8 cellular contexts compared by ENCODE assay signal in the genomic region with DNA sequence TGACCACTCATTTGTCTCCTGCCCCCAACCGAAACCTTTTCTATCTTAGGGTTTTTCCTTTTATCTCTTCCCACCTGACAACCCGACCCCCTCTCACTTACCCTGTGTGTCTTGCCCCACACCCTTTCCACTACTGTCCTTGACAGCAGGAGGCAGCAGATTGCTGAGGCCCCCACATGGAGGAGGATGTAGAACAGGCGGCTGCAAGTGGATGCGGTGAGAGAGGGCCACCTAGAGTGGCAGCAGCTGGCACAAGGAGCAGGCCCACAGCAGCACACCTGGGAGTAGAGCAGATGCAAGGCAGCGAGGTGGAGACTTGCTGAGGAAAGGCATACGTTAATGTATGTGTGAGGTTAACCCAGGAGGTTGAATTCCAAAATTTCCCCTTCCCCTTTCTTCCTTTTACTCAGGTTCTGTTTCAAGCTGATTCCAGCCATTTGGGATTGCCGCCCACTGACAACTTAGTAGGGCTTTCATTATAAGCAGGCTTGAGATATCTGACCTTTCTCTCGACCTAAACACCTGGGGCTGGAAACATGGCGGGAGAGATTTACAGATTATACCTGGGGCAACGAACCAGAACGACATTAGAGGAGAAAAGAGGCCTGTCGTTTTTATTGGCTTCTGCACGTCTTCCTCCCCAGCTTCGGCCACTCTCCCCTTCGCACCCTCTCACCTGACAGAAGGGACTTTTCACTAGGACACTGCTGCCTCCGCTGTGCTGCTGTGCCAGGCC. TPM values are rescaled to one million over a fixed set of nuclear protein-coding genes. Genes with fewer than 3 reads are reported as not detected.
A peak's percentile ranks its signal among the peaks of the same experiment; 100 is the strongest.
DNase-seq lines count a peak whose midpoint lies in the region; ATAC-seq and TF ChIP-seq lines count a peak whose summit lies in the region.

No MANE protein-coding gene starts in this region.

- peak overlapping the region; percentile 89 for H3K27ac ChIP-seq in CD8-positive, alpha-beta memory T cell (ENCODE audit: low read depth, low read length)
- H3K27ac ChIP-seq in Karpas-422 (ENCODE audit: low read length) = peak overlapping the region; percentile 95
- H3K27ac ChIP-seq in adrenal gland = peak overlapping the region in 4 of 5 donors; percentile 57 to 98 (median 88)

- no peak for TF ChIP-seq POLR2A in adrenal gland (IDR thresholded peaks at IDR 0.05)

- peaks cover 18% of the 10 kb centered on the region for H3K79me2 ChIP-seq in Karpas-422 (ENCODE audit: low read length)

- no peaks in the 10 kb centered on the region for H3K27me3 Mint-ChIP-seq in CD8-positive, alpha-beta memory T cell
- H3K27me3 Mint-ChIP-seq in natural killer cell treated with Interleukin-12 subunit alpha and Interleukin-12 subunit beta and Interleukin-15 and Interleukin-18, amount 100 ng/mL, for 72 hours = no peaks in the 10 kb centered on the region

- 89 to 93% (median 90%) methylated on average over 16 of the region's 16 CpGs for WGBS in adrenal gland, 4 donors

- no peak for DNase-seq in CD8-positive, alpha-beta memory T cell
- DNase-seq in Karpas-422 (peak; percentile 84), adrenal gland (no peak), iPS-NIHi7 (ENCODE audit: extremely low spot score) (no peak), OCI-M2 (lab: John Stamatoyannopoulos, UW; ENCODE audit: unreplicated experiment) (no peak), AG08395 (ENCODE audit: low spot score) (no peak)
- DNase-seq in natural killer cell treated with Interleukin-12 subunit alpha and Interleukin-12 subunit beta and Interleukin-15 and Interleukin-18, amount 100 ng/mL, for 72 hours (ENCODE audit: low spot score) = no peak

- no peaks in the 10 kb centered on the region for H3K27me3 ChIP-seq in CD8-positive, alpha-beta memory T cell (ENCODE audit: insufficient read depth, low read length, poor library complexity, severe bottlenecking)
- no peaks in the 10 kb centered on the region for H3K27me3 ChIP-seq in Karpas-422 (ENCODE audit: low read length)
- no peaks in the 10 kb centered on the region for H3K27me3 ChIP-seq in adrenal gland

- no peaks in the 10 kb centered on the region for H3K9me3 Mint-ChIP-seq in CD8-positive, alpha-beta memory T cell
- H3K9me3 Mint-ChIP-seq in natural killer cell treated with Interleukin-12 subunit alpha and Interleukin-12 subunit beta and Interleukin-15 and Interleukin-18, amount 100 ng/mL, for 72 hours = no peaks in the 10 kb centered on the region

- intact Hi-C loops in adrenal gland (cut with DNase I) = no loop called here

- no peak for ATAC-seq in natural killer cell treated with Interleukin-12 subunit alpha and Interleukin-12 subunit beta and Interleukin-15 and Interleukin-18, amount 100 ng/mL, for 72 hours
- ATAC-seq in HG03139 (IDR thresholded peaks at IDR 0.05; ENCODE audit: unreplicated experiment) = no peak

- peaks cover 34% of the 10 kb centered on the region for H3K36me3 ChIP-seq in CD8-positive, alpha-beta memory T cell (ENCODE audit: insufficient read depth, low read length)
- peaks cover 34% of the 10 kb centered on the region for H3K36me3 ChIP-seq in Karpas-422 (ENCODE audit: insufficient read depth, low read length)
- H3K36me3 ChIP-seq in adrenal gland (replicated peaks in 1 of 2) = peaks cover 0 to 75% of the 10 kb centered on the region in 2 donors

- peaks cover under 1 to 76% (median 10%) of the 10 kb centered on the region in 3 donors for H3K36me3 Mint-ChIP-seq in CD8-positive, alpha-beta memory T cell
- peaks cover 42% of the 10 kb centered on the region for H3K36me3 Mint-ChIP-seq in natural killer cell treated with Interleukin-12 subunit alpha and Interleukin-12 subunit beta and Interleukin-15 and Interleukin-18, amount 100 ng/mL, for 72 hours

- no peaks in the 10 kb centered on the region for H3K9me3 ChIP-seq in CD8-positive, alpha-beta memory T cell (ENCODE audit: low read length)
- H3K9me3 ChIP-seq in Karpas-422 (ENCODE audit: low read length) (no peaks in the 10 kb centered on the region), adrenal gland (replicated peaks in 1 of 3) (no peaks in the 10 kb centered on the region)

- H3K4me1 ChIP-seq in CD8-positive, alpha-beta memory T cell (ENCODE audit: insufficient read depth, low read length) = peaks cover 31% of the 10 kb centered on the region
- H3K4me1 ChIP-seq in Karpas-422 (ENCODE audit: low read length) (peaks cover 68% of the 10 kb centered on the region), adrenal gland (replicated peaks in 1 of 2) (peaks cover 17 to 49% of the 10 kb centered on the region in 2 donors)

- POLR2A ChIA-PET in CD8-positive, alpha-beta memory T cell (lab: Charles Lee) = interaction anchor here (1.8 kb wide), 1 partner anchor 25 kb away, joined by 16 read pairs; a partner anchor contains a TSS

- H3K9ac ChIP-seq in Karpas-422 (ENCODE audit: low read length) = peak overlapping the region; percentile 46

- peak overlapping the region in 6 of 7 donors; percentile 7 to 74 (median 42) for H3K4me3 Mint-ChIP-seq in CD8-positive, alpha-beta memory T cell
- H3K4me3 Mint-ChIP-seq in natural killer cell treated with Interleukin-12 subunit alpha and Interleukin-12 subunit beta and Interleukin-15 and Interleukin-18, amount 100 ng/mL, for 72 hours = peak overlapping the region; percentile 99

- H3K4me2 ChIP-seq in Karpas-422 (ENCODE audit: low read depth, low read length, poor library complexity, severe bottlenecking) = peak overlapping the region; percentile 40

- H3K4me1 Mint-ChIP-seq in CD8-positive, alpha-beta memory T cell = peaks cover 48 to 69% (median 62%) of the 10 kb centered on the region in 3 donors
- peaks cover 46 to 53% of the 10 kb centered on the region in 2 donors for H3K4me1 Mint-ChIP-seq in natural killer cell treated with Interleukin-12 subunit alpha and Interleukin-12 subunit beta and Interleukin-15 and Interleukin-18, amount 100 ng/mL, for 72 hours (ENCODE audit: low read depth in 2 of 2)

- CTCF ChIA-PET in CD8-positive, alpha-beta memory T cell (lab: Charles Lee) = interaction anchor here (1.0 kb wide), 1 partner anchor 22 kb away, joined by 4 read pairs; a partner anchor contains a TSS

- peak overlapping the region; percentile 70 to 100 (median 98) for H3K27ac Mint-ChIP-seq in CD8-positive, alpha-beta memory T cell
- peak overlapping the region; percentile 87 to 91 for H3K27ac Mint-ChIP-seq in natural killer cell treated with Interleukin-12 subunit alpha and Interleukin-12 subunit beta and Interleukin-15 and Interleukin-18, amount 100 ng/mL, for 72 hours

- peaks cover 4% of the 10 kb centered on the region; the same call in 1 of the 2 replicates for H4K20me1 ChIP-seq in Karpas-422 (ENCODE audit: insufficient read depth, low read depth, low read length)

- no peaks in the 10 kb centered on the region for H3K9me2 ChIP-seq in Karpas-422 (replicated peaks; ENCODE audit: insufficient read depth, low read length)

- no peak for TF ChIP-seq CTCF in adrenal gland (IDR thresholded peaks at IDR 0.05)

- H3K4me3 ChIP-seq in CD8-positive, alpha-beta memory T cell (ENCODE audit: low read length) = no peak overlapping the region
- peak overlapping the region; percentile 10; the same call in 1 of the 2 replicates for H3K4me3 ChIP-seq in Karpas-422 (ENCODE audit: low read length)
- H3K4me3 ChIP-seq in adrenal gland = no peak overlapping the region

- no peak overlapping the region for H2AFZ ChIP-seq in Karpas-422 (ENCODE audit: low read length)

RNA-seq across cellular contexts. Expression of a gene that starts 0.6 kb away (rescaled TPM):
- under 1 TPM; 0.20 to 0.26 TPM for total RNA-seq in CD8-positive, alpha-beta memory T cell
- 2.2 TPM for polyA plus RNA-seq in CD8-positive, alpha-beta memory T cell
- not detected in 2 replicates for total RNA-seq in Karpas-422 (2014; rRNA removed; shearing (Covaris generic); ENCODE audit: low replicate concordance)
- not detected for total RNA-seq in adrenal gland
- polyA plus RNA-seq in adrenal gland = under 1 TPM; 0.18 to 0.48 (median 0.30) TPM
- total RNA-seq in natural killer cell treated with Interleukin-12 subunit alpha and Interleukin-12 subunit beta and Interleukin-15 and Interleukin-18, amount 100 ng/mL, for 72 hours = under 1 TPM; 0.24 to 0.50 TPM

RNA-seq across cellular contexts. Expression of a gene that starts 1.0 kb away (rescaled TPM):
- total RNA-seq in CD8-positive, alpha-beta memory T cell = 10 to 100 TPM; 28.5 to 32.7 TPM
- 11.9 TPM for polyA plus RNA-seq in CD8-positive, alpha-beta memory T cell
- 31.1 and 32.5 TPM in 2 replicates for total RNA-seq in Karpas-422 (2014; rRNA removed; shearing (Covaris generic); ENCODE audit: low replicate concordance)
- total RNA-seq in adrenal gland = 10 to 100 TPM in 7 of 8 donors, 1 to 10 TPM in 1; 3.7 to 31.5 (median 23.9) TPM
- polyA plus RNA-seq in adrenal gland = 10 to 100 TPM; 11.9 to 24.2 (median 17.2) TPM
- total RNA-seq in natural killer cell treated with Interleukin-12 subunit alpha and Interleukin-12 subunit beta and Interleukin-15 and Interleukin-18, amount 100 ng/mL, for 72 hours = 10 to 100 TPM; 14.3 to 15.3 TPM

RNA-seq across cellular contexts. Expression of a gene that starts 7.3 kb away (rescaled TPM):
- total RNA-seq in CD8-positive, alpha-beta memory T cell = 100 to 1,000 TPM; 624 to 632 TPM
- 1,932 TPM for polyA plus RNA-seq in CD8-positive, alpha-beta memory T cell
- 882 and 1,084 TPM in 2 replicates for total RNA-seq in Karpas-422 (2014; rRNA removed; shearing (Covaris generic); ENCODE audit: low replicate concordance)
- total RNA-seq in adrenal gland = 1,000 to 10,000 TPM; 1,083 to 1,590 (median 1,398) TPM
- 1,000 to 10,000 TPM in 2 of 3 donors, 100 to 1,000 TPM in 1; 897 to 5,418 (median 3,997) TPM for polyA plus RNA-seq in adrenal gland
- 100 to 1,000 TPM; 456 to 585 TPM for total RNA-seq in natural killer cell treated with Interleukin-12 subunit alpha and Interleukin-12 subunit beta and Interleukin-15 and Interleukin-18, amount 100 ng/mL, for 72 hours

RNA-seq across cellular contexts. Expression of a gene that starts 22.6 kb away (rescaled TPM):
- total RNA-seq in CD8-positive, alpha-beta memory T cell = 1 to 10 TPM in 1 of 2 experiments, under 1 TPM in 1; 0.49 to 1.8 TPM
- 0.24 TPM for polyA plus RNA-seq in CD8-positive, alpha-beta memory T cell
- 522 and 565 TPM in 2 replicates for total RNA-seq in Karpas-422 (2014; rRNA removed; shearing (Covaris generic); ENCODE audit: low replicate concordance)
- total RNA-seq in adrenal gland = 10 to 100 TPM in 1 of 8 donors, 1 to 10 TPM in 7; 1.2 to 66.8 (median 5.0) TPM
- 1 to 10 TPM; 2.8 to 3.5 (median 3.2) TPM for polyA plus RNA-seq in adrenal gland
- total RNA-seq in natural killer cell treated with Interleukin-12 subunit alpha and Interleukin-12 subunit beta and Interleukin-15 and Interleukin-18, amount 100 ng/mL, for 72 hours = under 1 TPM; 0.26 to 0.86 TPM

RNA-seq across cellular contexts. Expression of a gene that starts 25.1 kb away (rescaled TPM):
- total RNA-seq in CD8-positive, alpha-beta memory T cell = 10 to 100 TPM; 49.8 to 50.1 TPM
- 16.8 TPM for polyA plus RNA-seq in CD8-positive, alpha-beta memory T cell
- 19.7 and 23.0 TPM in 2 replicates for total RNA-seq in Karpas-422 (2014; rRNA removed; shearing (Covaris generic); ENCODE audit: low replicate concordance)
- 10 to 100 TPM; 18.1 to 38.9 (median 29.1) TPM for total RNA-seq in adrenal gland
- 10 to 100 TPM in 2 of 3 donors, 1 to 10 TPM in 1; 9.5 to 68.0 (median 18.6) TPM for polyA plus RNA-seq in adrenal gland
- 10 to 100 TPM; 30.4 to 37.4 TPM for total RNA-seq in natural killer cell treated with Interleukin-12 subunit alpha and Interleukin-12 subunit beta and Interleukin-15 and Interleukin-18, amount 100 ng/mL, for 72 hours
